In the genomic region with DNA sequence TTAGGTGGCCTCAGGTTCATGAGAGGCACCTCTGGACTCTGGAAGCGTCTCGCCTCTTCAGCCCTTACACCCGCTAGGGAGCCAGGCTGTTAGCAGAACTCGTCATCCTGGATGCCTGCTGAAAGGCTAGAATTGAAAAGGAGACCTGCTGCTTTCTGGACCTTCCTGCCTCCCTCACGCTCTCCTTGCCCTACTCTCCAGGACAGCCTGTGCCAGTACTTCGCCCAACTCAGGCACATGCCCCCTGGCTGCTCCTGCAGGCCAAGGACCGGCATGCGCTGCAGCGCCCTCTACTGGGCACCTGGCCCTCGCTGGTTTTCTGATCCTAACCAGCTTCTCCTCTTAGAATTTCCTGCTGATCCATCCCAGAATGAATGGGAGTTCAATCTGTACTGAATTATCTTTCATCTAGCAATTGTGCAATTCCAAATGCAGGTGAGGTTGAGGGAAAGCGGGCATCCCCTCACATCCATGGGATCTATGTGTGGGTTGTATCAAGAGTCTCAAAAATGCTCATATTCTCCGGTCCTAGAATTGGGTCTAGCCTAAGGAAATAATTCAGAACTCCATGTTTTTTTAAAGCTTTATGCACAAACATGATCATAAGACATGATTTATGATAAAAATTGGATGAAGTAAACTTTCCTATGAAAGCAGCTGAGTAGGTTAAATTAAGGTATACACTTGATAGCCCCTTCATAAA, we compare ENCODE assay signal across 8 cellular contexts.
DNase-seq lines count a peak whose midpoint lies in the region; ATAC-seq and TF ChIP-seq lines count a peak whose summit lies in the region.

No MANE protein-coding gene starts in this region.

- ATAC-seq in Right ventricle myocardium inferior (peak; percentile 28), memory B cell (ENCODE audit: low read depth) (peak; percentile 78), HG03045 (IDR thresholded peaks at IDR 0.05; ENCODE audit: unreplicated experiment) (no peak)

- H3K27me3 Mint-ChIP-seq in memory B cell: no peaks in the 10 kb centered on the region

- no peak overlapping the region for H3K4me3 ChIP-seq in colonic mucosa

- H3K9me3 ChIP-seq in colonic mucosa: no peaks in the 10 kb centered on the region

- H3K36me3 ChIP-seq in colonic mucosa: peaks cover 9% of the 10 kb centered on the region

- peak overlapping the region; percentile 76 for H3K27ac Mint-ChIP-seq in memory B cell

- peak; percentile 93 for TF ChIP-seq CTCF in colonic mucosa (IDR thresholded peaks at IDR 0.05)

- no peak overlapping the region for H3K4me3 Mint-ChIP-seq in memory B cell

- peaks cover 10% of the 10 kb centered on the region for H3K4me1 Mint-ChIP-seq in memory B cell

- H3K9ac ChIP-seq in colonic mucosa (ENCODE audit: low read depth in 2 of 2, low read length in 2 of 2): no peak overlapping the region

- H3K9me3 Mint-ChIP-seq in memory B cell: no peaks in the 10 kb centered on the region

- no peaks in the 10 kb centered on the region for H3K4me1 ChIP-seq in colonic mucosa

- peak; percentile 79 for DNase-seq in Right ventricle myocardium inferior (ENCODE audit: missing footprints)
- no peak for DNase-seq in cardiac septum (ENCODE audit: low spot score)
- DNase-seq in NCI-H226: peak; percentile 53
- peak; percentile 58 to 62 for DNase-seq in activated CD4-positive, alpha-beta T cell treated with anti-CD3 and anti-CD28 coated beads, Interleukin-2, amount 50 U/mL, for 24 hours (ENCODE audit: low read depth in 1 of 2, low spot score in 1 of 2)
- DNase-seq in colonic mucosa: peak; percentile 82
- DNase-seq in memory B cell (ENCODE audit: low spot score in 2 of 2): peak; percentile 75
- peak; percentile 65 to 67 for DNase-seq in stimulated activated CD8-positive, alpha-beta memory T cell treated with anti-CD3 and anti-CD28 coated beads, Interleukin-2, amount 100 ng/mL, for 48 hours (ENCODE audit: low read depth in 2 of 2)

- H3K27me3 ChIP-seq in colonic mucosa: no peaks in the 10 kb centered on the region

- H3K36me3 Mint-ChIP-seq in memory B cell: peaks cover 17% of the 10 kb centered on the region

- intact Hi-C loops in Right ventricle myocardium inferior (cut with DNase I): no loop called here
- intact Hi-C loops in cardiac septum (cut with DNase I): no loop called here
- intact Hi-C loops in colonic mucosa (cut with DNase I): no loop called here

- H3K27ac ChIP-seq in colonic mucosa: no peak overlapping the region
